8 cellular contexts compared by ENCODE assay signal in genomic region chr3:194141415-194142155, GRCh38. TPM values are rescaled to one million over a fixed set of nuclear protein-coding genes. Genes with fewer than 3 reads are reported as not detected.
DNase-seq lines count a peak whose midpoint lies in the region; ATAC-seq and TF ChIP-seq lines count a peak whose summit lies in the region.

No MANE protein-coding gene starts in this region.

- peaks cover 21% of the 10 kb centered on the region for H3K79me2 ChIP-seq in neural progenitor cell (ENCODE audit: low read depth)

- peak in 2 of 6 experiments; percentile 8 to 25 for TF ChIP-seq CTCF in Peyer's patch (IDR thresholded peaks at IDR 0.05)
- TF ChIP-seq CTCF in neural progenitor cell (IDR thresholded peaks at IDR 0.05) = no peak

- H3K36me3 ChIP-seq in HUES6 (ENCODE audit: control insufficient read depth, insufficient read depth, low read length) (no peaks in the 10 kb centered on the region), Peyer's patch (no peaks in the 10 kb centered on the region), neural progenitor cell (peaks cover 4% of the 10 kb centered on the region)

- peak overlapping the region; percentile 93 for H3K9ac ChIP-seq in HUES6 (ENCODE audit: low read length)
- H3K9ac ChIP-seq in neural progenitor cell = no peak overlapping the region

- intact Hi-C loops in activated naive CD4-positive, alpha-beta T cell treated with anti-CD3 and anti-CD28 coated beads for 36 hours (cut with micrococcal nuclease) = loop anchor here (1.0 kb wide), 2 partner anchors 166 to 548 kb away; partner anchors contain the start of gene OPA1

- peak overlapping the region; percentile 98 for H3K27ac ChIP-seq in HUES6 (ENCODE audit: low read depth, low read length)
- H3K27ac ChIP-seq in Peyer's patch = peak overlapping the region; percentile 68 to 95 (median 84)
- H3K27ac ChIP-seq in neural progenitor cell = peak overlapping the region; percentile 80
- peak overlapping the region; percentile 69 for H3K27ac ChIP-seq in temporal lobe (ENCODE audit: low read depth, low read length)

- H3K4me1 Mint-ChIP-seq in activated naive CD4-positive, alpha-beta T cell treated with anti-CD3 and anti-CD28 coated beads for 36 hours (ENCODE audit: low read depth) = peaks cover 21% of the 10 kb centered on the region
- H3K4me1 Mint-ChIP-seq in neural progenitor cell = peaks cover 39% of the 10 kb centered on the region

- TF ChIP-seq POLR2A in Peyer's patch (IDR thresholded peaks at IDR 0.05) = no peak

- peaks cover 51% of the 10 kb centered on the region for H3F3A ChIP-seq in neural progenitor cell (ENCODE audit: low read depth)

- H3K36me3 Mint-ChIP-seq in activated naive CD4-positive, alpha-beta T cell treated with anti-CD3 and anti-CD28 coated beads for 36 hours (ENCODE audit: low read depth) = no peaks in the 10 kb centered on the region
- peaks cover 8% of the 10 kb centered on the region for H3K36me3 Mint-ChIP-seq in neural progenitor cell

- H3K27ac Mint-ChIP-seq in activated naive CD4-positive, alpha-beta T cell treated with anti-CD3 and anti-CD28 coated beads for 36 hours = peak overlapping the region; percentile 91
- H3K27ac Mint-ChIP-seq in neural progenitor cell = no peak overlapping the region

- H3K4me1 ChIP-seq in HUES6 (ENCODE audit: control insufficient read depth, insufficient read depth, low read length) (peaks cover 38% of the 10 kb centered on the region), Peyer's patch (peaks cover 3 to 38% (median 23%) of the 10 kb centered on the region in 4 donors), neural progenitor cell (peaks cover 38% of the 10 kb centered on the region)

- peaks cover 34% of the 10 kb centered on the region for H3K27me3 Mint-ChIP-seq in activated naive CD4-positive, alpha-beta T cell treated with anti-CD3 and anti-CD28 coated beads for 36 hours (ENCODE audit: low read depth)
- peaks cover 12% of the 10 kb centered on the region for H3K27me3 Mint-ChIP-seq in neural progenitor cell (ENCODE audit: insufficient read depth, low read depth)

- H3K4me3 ChIP-seq in HUES6 (ENCODE audit: low read depth, low read length) (peak overlapping the region; percentile 47), Peyer's patch (peak overlapping the region; percentile 36 to 59 (median 45)), neural progenitor cell (peak overlapping the region; percentile 46)

- H2AFZ ChIP-seq in neural progenitor cell (replicated peaks) = no peak overlapping the region

- DNase-seq in CD1c-positive myeloid dendritic cell (ENCODE audit: extremely low spot score) (peak; percentile 81), Peyer's patch (peak; percentile 66 to 91 (median 89)), foreskin melanocyte (peak; percentile 77), neural progenitor cell (ENCODE audit: low spot score) (peak; percentile 92)
- DNase-seq in activated naive CD4-positive, alpha-beta T cell treated with anti-CD3 and anti-CD28 coated beads for 36 hours = peak; percentile 86

- ATAC-seq in GM19463 (IDR thresholded peaks at IDR 0.05; ENCODE audit: unreplicated experiment) = peak; percentile 42

- CTCF ChIA-PET in activated naive CD4-positive, alpha-beta T cell treated with anti-CD3 and anti-CD28 coated beads for 36 hours (lab: Charles Lee) = interaction anchor here (0.6 kb wide), 1 partner anchor 463 kb away, joined by 4 read pairs; no protein-coding TSS in a partner anchor

- H3K9me3 ChIP-seq in HUES6 (ENCODE audit: control insufficient read depth, insufficient read depth, low read depth, low read length) (no peaks in the 10 kb centered on the region), Peyer's patch (no peaks in the 10 kb centered on the region), neural progenitor cell (ENCODE audit: low read depth) (no peaks in the 10 kb centered on the region)

- peak overlapping the region; percentile 82 for H3K4me2 ChIP-seq in neural progenitor cell

- peaks cover 33% of the 10 kb centered on the region for H4K20me1 ChIP-seq in neural progenitor cell (ENCODE audit: low read depth)

- H3K4me3 Mint-ChIP-seq in activated naive CD4-positive, alpha-beta T cell treated with anti-CD3 and anti-CD28 coated beads for 36 hours = peak overlapping the region; percentile 72
- H3K4me3 Mint-ChIP-seq in neural progenitor cell = peak overlapping the region; percentile 82

- no peaks in the 10 kb centered on the region for H3K9me3 Mint-ChIP-seq in activated naive CD4-positive, alpha-beta T cell treated with anti-CD3 and anti-CD28 coated beads for 36 hours
- no peaks in the 10 kb centered on the region for H3K9me3 Mint-ChIP-seq in neural progenitor cell

- H3K27me3 ChIP-seq in HUES6 (ENCODE audit: control insufficient read depth, insufficient read depth, low read length) (peaks cover 18% of the 10 kb centered on the region), Peyer's patch (no peaks in the 10 kb centered on the region), neural progenitor cell (no peaks in the 10 kb centered on the region)

RNA-seq across cellular contexts. Expression of gene HES1, which starts 5.6 kb away (rescaled TPM):
- 10 to 100 TPM; 32.2 to 65.6 (median 49.4) TPM for total RNA-seq in Peyer's patch
- 1 to 10 TPM; 2.3 to 2.5 TPM for total RNA-seq in activated naive CD4-positive, alpha-beta T cell treated with anti-CD3 and anti-CD28 coated beads for 36 hours
- total RNA-seq in neural progenitor cell (ENCODE audit: low replicate concordance) = 66.5 and 71.3 TPM in 2 replicates
- 16.2 TPM for total RNA-seq in temporal lobe

Comparison
In these comparisons a context has a peak if more than half of its experiments do, and no peak if none do; other contexts are left out.
1. Peak in every context shown above with its lines: DNase-seq, ATAC-seq, H3K4me3 ChIP-seq and H3K27ac ChIP-seq.